Comparison of ENCODE assay signal across 8 cellular contexts in the genomic region with DNA sequence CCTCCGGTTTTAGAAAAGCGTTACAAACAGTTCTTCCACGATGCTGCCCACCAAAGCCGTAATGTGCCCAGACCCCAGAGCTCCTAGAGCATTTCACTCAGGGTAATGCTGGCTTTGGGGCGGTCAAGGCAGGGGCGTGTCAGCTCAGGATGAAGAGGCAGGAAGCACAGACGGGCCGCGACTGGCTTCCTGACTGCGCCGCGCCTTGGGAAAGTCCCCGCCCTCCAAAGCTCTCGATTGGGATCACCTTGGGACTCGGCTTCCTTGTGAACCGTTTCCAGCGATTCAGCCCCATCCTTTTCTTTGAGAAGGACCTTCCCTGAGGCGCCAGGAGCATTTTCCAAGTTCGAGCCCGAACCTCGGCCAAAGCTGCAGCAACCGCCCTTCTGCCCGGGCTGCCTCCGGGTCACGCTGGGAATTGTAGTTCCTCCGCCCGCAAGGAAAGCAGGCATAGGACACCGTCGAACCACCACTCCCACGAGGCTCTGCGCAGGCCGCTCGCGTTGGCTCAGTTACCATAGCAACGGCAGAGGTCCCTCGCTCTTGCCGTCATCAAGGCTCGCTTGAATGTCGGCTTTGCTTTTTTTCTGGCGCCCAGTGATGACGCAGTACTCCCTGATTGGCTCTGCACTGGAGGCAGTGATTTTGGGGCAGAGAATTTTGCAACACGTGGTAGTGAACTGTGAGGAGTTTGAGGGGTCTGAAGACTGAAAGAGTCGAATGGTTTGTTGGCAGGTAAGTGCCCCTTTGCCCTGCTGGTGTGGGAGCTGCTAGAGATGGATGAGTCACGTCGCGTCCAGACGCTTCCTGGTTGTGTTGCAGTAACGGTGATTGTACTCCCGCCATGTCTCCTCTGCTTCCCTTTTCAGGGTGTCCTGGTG. TPM values are rescaled to one million over a fixed set of nuclear protein-coding genes. Genes with fewer than 3 reads are reported as not detected.
A peak's percentile ranks its signal among the peaks of the same experiment; 100 is the strongest.
DNase-seq lines count a peak whose midpoint lies in the region; ATAC-seq and TF ChIP-seq lines count a peak whose summit lies in the region.

A gene with protein sequence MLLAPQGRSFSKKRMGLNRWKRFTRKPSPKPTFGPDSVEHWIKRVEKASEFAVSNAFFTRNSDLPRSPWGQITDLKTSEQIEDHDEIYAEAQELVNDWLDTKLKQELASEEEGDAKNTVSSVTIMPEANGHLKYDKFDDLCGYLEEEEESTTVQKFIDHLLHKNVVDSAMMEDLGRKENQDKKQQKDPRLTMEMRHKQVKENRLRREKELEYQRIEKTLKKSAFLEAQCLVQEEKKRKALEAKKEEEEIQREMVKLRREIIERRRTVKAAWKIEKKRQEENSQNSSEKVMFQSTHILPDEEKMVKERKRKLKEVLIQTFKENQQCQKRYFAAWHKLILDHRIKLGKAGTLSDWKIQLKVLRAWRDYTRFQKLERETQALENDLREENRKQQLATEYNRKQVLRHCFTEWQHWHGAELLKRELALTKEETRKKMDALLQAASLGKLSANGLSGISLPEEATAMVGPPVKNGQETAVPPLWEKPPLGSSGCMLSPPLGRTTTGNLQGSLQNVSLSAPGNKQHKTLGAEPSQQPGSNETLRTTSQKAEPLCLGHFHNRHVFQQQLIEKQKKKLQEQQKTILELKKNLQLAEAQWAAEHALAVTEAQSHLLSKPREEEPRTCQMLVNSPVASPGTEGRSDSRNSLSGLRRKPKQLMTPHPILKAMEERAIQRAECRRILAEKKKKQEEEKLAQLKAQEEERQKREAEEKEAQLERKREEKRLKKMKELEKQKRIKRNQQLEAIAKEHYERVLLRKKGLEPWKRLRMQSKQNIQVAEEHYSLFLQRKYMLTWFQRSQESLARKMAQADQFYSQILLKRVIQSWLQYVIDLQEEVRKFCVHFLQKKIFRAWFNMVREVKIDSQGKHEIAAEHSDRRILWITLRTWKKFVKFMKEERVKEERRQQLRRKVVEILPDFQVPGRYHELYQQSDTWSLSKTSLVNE (minus strand): TSS at position 397 of the 881 bp plus-strand sequence. CDS start 60 bp downstream, at position 337.
A gene (plus strand): TSS at position 608 of the 881 bp plus-strand sequence. CDS start 8,521 bp downstream, outside the sequence.

- TF ChIP-seq POLR2A in erythroblast (IDR thresholded peaks at IDR 0.05; ENCODE audit: low read length) = peak; percentile 54

- TF ChIP-seq RAD21 in Ishikawa (IDR thresholded peaks at IDR 0.05; ENCODE audit: low read depth) = no peak

- ATAC-seq in GM21619 (IDR thresholded peaks at IDR 0.05; ENCODE audit: unreplicated experiment) = peak; percentile 97

- peak; percentile 91 for DNase-seq in DMS153 treated with DMSO at 0.1 percent for 48 hours (lab: John Stamatoyannopoulos, UW; ENCODE audit: unreplicated experiment)
- peak; percentile 87 for DNase-seq in OCI-M2 (lab: John Stamatoyannopoulos, UW; ENCODE audit: unreplicated experiment)
- peak; percentile 93 for DNase-seq in activated T-cell treated with anti-CD3 and anti-CD28 coated beads, Interleukin-2, amount 50 U/mL, for 1 hour
- peak; percentile 99 for DNase-seq in erythroblast (lab: John Stamatoyannopoulos, UW)
- peak; percentile 100 for DNase-seq in mucosa of gallbladder (ENCODE audit: low spot score)
- peak; percentile 96 for DNase-seq in stimulated activated CD8-positive, alpha-beta memory T cell treated with anti-CD3 and anti-CD28 coated beads, Interleukin-4, amount 100 ng/mL, for 24 hours (ENCODE audit: low read depth)

- no peak for TF ChIP-seq EP300 in Ishikawa (IDR thresholded peaks at IDR 0.05; ENCODE audit: borderline replicate concordance)

TF ChIP-seq in Ishikawa, 13 proteins besides CTCF, POLR2A, EP300 and RAD21:
- TF ChIP-seq, protein P1, sequence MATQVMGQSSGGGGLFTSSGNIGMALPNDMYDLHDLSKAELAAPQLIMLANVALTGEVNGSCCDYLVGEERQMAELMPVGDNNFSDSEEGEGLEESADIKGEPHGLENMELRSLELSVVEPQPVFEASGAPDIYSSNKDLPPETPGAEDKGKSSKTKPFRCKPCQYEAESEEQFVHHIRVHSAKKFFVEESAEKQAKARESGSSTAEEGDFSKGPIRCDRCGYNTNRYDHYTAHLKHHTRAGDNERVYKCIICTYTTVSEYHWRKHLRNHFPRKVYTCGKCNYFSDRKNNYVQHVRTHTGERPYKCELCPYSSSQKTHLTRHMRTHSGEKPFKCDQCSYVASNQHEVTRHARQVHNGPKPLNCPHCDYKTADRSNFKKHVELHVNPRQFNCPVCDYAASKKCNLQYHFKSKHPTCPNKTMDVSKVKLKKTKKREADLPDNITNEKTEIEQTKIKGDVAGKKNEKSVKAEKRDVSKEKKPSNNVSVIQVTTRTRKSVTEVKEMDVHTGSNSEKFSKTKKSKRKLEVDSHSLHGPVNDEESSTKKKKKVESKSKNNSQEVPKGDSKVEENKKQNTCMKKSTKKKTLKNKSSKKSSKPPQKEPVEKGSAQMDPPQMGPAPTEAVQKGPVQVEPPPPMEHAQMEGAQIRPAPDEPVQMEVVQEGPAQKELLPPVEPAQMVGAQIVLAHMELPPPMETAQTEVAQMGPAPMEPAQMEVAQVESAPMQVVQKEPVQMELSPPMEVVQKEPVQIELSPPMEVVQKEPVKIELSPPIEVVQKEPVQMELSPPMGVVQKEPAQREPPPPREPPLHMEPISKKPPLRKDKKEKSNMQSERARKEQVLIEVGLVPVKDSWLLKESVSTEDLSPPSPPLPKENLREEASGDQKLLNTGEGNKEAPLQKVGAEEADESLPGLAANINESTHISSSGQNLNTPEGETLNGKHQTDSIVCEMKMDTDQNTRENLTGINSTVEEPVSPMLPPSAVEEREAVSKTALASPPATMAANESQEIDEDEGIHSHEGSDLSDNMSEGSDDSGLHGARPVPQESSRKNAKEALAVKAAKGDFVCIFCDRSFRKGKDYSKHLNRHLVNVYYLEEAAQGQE (IDR thresholded peaks at IDR 0.05; ENCODE audit: low read depth) = no peak
- peak; percentile 39; the same call in 1 of the 2 replicates for TF ChIP-seq TEAD4 (IDR thresholded peaks at IDR 0.05)
- TF ChIP-seq CREB1 (IDR thresholded peaks at IDR 0.05; ENCODE audit: low read depth) = peak; percentile 99
- TF ChIP-seq FOXM1 (IDR thresholded peaks at IDR 0.05; ENCODE audit: borderline replicate concordance, low read depth) = peak; percentile 45; the same call in 1 of the 2 replicates
- 0 out of 2 replicates have a peak, but pooled peaks have one; percentile 20 for TF ChIP-seq TCF12 (IDR thresholded peaks at IDR 0.05; ENCODE audit: low read depth)
- TF ChIP-seq, protein P2, sequence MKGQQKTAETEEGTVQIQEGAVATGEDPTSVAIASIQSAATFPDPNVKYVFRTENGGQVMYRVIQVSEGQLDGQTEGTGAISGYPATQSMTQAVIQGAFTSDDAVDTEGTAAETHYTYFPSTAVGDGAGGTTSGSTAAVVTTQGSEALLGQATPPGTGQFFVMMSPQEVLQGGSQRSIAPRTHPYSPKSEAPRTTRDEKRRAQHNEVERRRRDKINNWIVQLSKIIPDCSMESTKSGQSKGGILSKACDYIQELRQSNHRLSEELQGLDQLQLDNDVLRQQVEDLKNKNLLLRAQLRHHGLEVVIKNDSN (IDR thresholded peaks at IDR 0.05) = peak; percentile 78
- TF ChIP-seq, protein P3, sequence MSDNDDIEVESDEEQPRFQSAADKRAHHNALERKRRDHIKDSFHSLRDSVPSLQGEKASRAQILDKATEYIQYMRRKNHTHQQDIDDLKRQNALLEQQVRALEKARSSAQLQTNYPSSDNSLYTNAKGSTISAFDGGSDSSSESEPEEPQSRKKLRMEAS (IDR thresholded peaks at IDR 0.05) = peak; percentile 99
- peak; percentile 71 for TF ChIP-seq YY1 (IDR thresholded peaks at IDR 0.05; ENCODE audit: low read depth)
- TF ChIP-seq ZBTB7A (IDR thresholded peaks at IDR 0.05; ENCODE audit: low read depth) = no peak
- peak; percentile 64 for TF ChIP-seq CEBPB (IDR thresholded peaks at IDR 0.05)

RNA-seq across cellular contexts. Expression of the first gene that starts in this region (rescaled TPM):
- total RNA-seq in mucosa of gallbladder = 7.2 TPM

RNA-seq across cellular contexts. Expression of the second gene that starts in this region (rescaled TPM):
- total RNA-seq in mucosa of gallbladder = 16.4 TPM

Comparison
In these comparisons a context has a peak if more than half of its experiments do, and no peak if none do; other contexts are left out.
1. Peak in every context shown above with its lines: DNase-seq and ATAC-seq.